ENCODE assay signal across 1 cellular context in the genomic region with DNA sequence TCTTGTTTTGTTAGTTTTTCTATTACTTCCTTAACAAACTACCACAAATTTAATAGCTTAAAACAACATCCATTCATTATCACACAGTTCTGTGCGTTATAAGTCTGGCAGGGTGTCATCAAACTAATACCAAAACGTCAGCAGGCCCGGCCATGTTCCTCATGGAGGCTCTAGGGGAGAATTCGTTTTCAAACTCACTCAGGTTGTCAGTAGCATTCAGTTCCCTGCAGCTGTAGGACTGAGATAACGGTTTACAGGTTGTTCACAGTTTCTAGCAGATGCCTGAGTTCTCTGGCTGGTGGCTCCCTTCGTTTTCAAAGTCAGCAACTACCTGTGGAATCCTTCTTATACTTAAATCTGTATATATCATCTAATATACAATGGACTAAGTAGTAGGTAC.
TF ChIP-seq lines count a peak whose summit lies in the region.

No MANE protein-coding gene starts in this region.

TF ChIP-seq in K562, 482 proteins besides CTCF, POLR2A, EP300 and RAD21 (continued from another document and continues in another):
- TF ChIP-seq, protein P1, sequence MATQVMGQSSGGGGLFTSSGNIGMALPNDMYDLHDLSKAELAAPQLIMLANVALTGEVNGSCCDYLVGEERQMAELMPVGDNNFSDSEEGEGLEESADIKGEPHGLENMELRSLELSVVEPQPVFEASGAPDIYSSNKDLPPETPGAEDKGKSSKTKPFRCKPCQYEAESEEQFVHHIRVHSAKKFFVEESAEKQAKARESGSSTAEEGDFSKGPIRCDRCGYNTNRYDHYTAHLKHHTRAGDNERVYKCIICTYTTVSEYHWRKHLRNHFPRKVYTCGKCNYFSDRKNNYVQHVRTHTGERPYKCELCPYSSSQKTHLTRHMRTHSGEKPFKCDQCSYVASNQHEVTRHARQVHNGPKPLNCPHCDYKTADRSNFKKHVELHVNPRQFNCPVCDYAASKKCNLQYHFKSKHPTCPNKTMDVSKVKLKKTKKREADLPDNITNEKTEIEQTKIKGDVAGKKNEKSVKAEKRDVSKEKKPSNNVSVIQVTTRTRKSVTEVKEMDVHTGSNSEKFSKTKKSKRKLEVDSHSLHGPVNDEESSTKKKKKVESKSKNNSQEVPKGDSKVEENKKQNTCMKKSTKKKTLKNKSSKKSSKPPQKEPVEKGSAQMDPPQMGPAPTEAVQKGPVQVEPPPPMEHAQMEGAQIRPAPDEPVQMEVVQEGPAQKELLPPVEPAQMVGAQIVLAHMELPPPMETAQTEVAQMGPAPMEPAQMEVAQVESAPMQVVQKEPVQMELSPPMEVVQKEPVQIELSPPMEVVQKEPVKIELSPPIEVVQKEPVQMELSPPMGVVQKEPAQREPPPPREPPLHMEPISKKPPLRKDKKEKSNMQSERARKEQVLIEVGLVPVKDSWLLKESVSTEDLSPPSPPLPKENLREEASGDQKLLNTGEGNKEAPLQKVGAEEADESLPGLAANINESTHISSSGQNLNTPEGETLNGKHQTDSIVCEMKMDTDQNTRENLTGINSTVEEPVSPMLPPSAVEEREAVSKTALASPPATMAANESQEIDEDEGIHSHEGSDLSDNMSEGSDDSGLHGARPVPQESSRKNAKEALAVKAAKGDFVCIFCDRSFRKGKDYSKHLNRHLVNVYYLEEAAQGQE (CRISPR knock-in tag; IDR thresholded peaks at IDR 0.05; ENCODE audit: low read depth), result no peak
- TF ChIP-seq, protein P2, sequence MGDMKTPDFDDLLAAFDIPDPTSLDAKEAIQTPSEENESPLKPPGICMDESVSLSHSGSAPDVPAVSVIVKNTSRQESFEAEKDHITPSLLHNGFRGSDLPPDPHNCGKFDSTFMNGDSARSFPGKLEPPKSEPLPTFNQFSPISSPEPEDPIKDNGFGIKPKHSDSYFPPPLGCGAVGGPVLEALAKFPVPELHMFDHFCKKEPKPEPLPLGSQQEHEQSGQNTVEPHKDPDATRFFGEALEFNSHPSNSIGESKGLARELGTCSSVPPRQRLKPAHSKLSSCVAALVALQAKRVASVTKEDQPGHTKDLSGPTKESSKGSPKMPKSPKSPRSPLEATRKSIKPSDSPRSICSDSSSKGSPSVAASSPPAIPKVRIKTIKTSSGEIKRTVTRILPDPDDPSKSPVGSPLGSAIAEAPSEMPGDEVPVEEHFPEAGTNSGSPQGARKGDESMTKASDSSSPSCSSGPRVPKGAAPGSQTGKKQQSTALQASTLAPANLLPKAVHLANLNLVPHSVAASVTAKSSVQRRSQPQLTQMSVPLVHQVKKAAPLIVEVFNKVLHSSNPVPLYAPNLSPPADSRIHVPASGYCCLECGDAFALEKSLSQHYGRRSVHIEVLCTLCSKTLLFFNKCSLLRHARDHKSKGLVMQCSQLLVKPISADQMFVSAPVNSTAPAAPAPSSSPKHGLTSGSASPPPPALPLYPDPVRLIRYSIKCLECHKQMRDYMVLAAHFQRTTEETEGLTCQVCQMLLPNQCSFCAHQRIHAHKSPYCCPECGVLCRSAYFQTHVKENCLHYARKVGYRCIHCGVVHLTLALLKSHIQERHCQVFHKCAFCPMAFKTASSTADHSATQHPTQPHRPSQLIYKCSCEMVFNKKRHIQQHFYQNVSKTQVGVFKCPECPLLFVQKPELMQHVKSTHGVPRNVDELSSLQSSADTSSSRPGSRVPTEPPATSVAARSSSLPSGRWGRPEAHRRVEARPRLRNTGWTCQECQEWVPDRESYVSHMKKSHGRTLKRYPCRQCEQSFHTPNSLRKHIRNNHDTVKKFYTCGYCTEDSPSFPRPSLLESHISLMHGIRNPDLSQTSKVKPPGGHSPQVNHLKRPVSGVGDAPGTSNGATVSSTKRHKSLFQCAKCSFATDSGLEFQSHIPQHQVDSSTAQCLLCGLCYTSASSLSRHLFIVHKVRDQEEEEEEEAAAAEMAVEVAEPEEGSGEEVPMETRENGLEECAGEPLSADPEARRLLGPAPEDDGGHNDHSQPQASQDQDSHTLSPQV (IDR thresholded peaks at IDR 0.05), result peak; percentile 71; the same call in 1 of the 2 replicates
- TF ChIP-seq ZNF24 (IDR thresholded peaks at IDR 0.05) (0 out of 2 replicates have a peak, but pooled peaks have one; percentile 38), BHLHE40 (IDR thresholded peaks at IDR 0.05; ENCODE audit: low read length) (peak; percentile 17; the same call in 1 of the 2 replicates), STAT5A (IDR thresholded peaks at IDR 0.05; ENCODE audit: borderline replicate concordance, low read length) (peak; percentile 49; the same call in 1 of the 2 replicates), TAL1 (IDR thresholded peaks at IDR 0.05) (peak; percentile 82), SMAD4 (CRISPR knock-in tag; conservative IDR thresholded peaks at IDR 0.05) (0 out of 2 replicates have a peak, but pooled peaks have one; percentile 13), CREM (IDR thresholded peaks at IDR 0.05; ENCODE audit: low read depth) (peak; percentile 71), CBX3 (IDR thresholded peaks at IDR 0.05; ENCODE audit: borderline replicate concordance in 1 of 2, low read length in 2 of 2) (peak in 1 of 2 experiments; percentile 76; a peak in 1 of 3 replicates), BRD9 (IDR thresholded peaks at IDR 0.05; ENCODE audit: low read depth, partially characterized antibody) (peak; percentile 59), KDM1A (IDR thresholded peaks at IDR 0.05) (peak; percentile 38 to 76; a peak in 3 of 4 replicates), ATF1 (CRISPR knock-in tag; IDR thresholded peaks at IDR 0.05) (no peak), ATF1 (tag; IDR thresholded peaks at IDR 0.05) (peak; percentile 58), NCOR1 (IDR thresholded peaks at IDR 0.05) (peak; percentile 48; the same call in 1 of the 2 replicates), HSF4 (CRISPR knock-in tag; IDR thresholded peaks at IDR 0.05; ENCODE audit: borderline replicate concordance) (no peak), ZSCAN29 (IDR thresholded peaks at IDR 0.05) (peak; percentile 99), TAF9B (IDR thresholded peaks at IDR 0.05; ENCODE audit: partially characterized antibody) (peak; percentile 10), ARNT (IDR thresholded peaks at IDR 0.05) (0 out of 4 replicates have a peak, but pooled peaks of 1 of the 2 experiments have one; percentile 18), RB1 (IDR thresholded peaks at IDR 0.05; ENCODE audit: low read depth) (no peak), MYBL2 (IDR thresholded peaks at IDR 0.05; ENCODE audit: low read depth) (peak; percentile 35; the same call in 1 of the 2 replicates), MYBL2 (CRISPR knock-in tag; IDR thresholded peaks at IDR 0.05; ENCODE audit: borderline replicate concordance) (no peak), EGR1 (conservative IDR thresholded peaks at IDR 0.05) (no peak; the same call in 1 of the 2 replicates), SMARCA4 (IDR thresholded peaks at IDR 0.05) (peak; percentile 80), SMARCB1 (IDR thresholded peaks at IDR 0.05; ENCODE audit: insufficient read length, low read depth) (peak; percentile 50), MECOM (CRISPR knock-in tag; IDR thresholded peaks at IDR 0.05) (no peak), NUFIP1 (IDR thresholded peaks at IDR 0.05; ENCODE audit: partially characterized antibody) (peak; percentile 31), MEIS2 (IDR thresholded peaks at IDR 0.05; ENCODE audit: partially characterized antibody) (peak; percentile 81), ZNF384 (IDR thresholded peaks at IDR 0.05; ENCODE audit: low read depth, low read length) (0 out of 2 replicates have a peak, but pooled peaks have one; percentile 36), DPF2 (IDR thresholded peaks at IDR 0.05) (peak; percentile 88), HDAC1 (IDR thresholded peaks at IDR 0.05) (peak in 1 of 2 experiments; percentile 48; a peak in 2 of 4 replicates), RCOR1 (IDR thresholded peaks at IDR 0.05; ENCODE audit: borderline replicate concordance in 1 of 2, low read depth in 2 of 2, low read length in 2 of 2) (peak in 1 of 2 experiments; percentile 74; a peak in 1 of 4 replicates)
- TF ChIP-seq, protein P3, sequence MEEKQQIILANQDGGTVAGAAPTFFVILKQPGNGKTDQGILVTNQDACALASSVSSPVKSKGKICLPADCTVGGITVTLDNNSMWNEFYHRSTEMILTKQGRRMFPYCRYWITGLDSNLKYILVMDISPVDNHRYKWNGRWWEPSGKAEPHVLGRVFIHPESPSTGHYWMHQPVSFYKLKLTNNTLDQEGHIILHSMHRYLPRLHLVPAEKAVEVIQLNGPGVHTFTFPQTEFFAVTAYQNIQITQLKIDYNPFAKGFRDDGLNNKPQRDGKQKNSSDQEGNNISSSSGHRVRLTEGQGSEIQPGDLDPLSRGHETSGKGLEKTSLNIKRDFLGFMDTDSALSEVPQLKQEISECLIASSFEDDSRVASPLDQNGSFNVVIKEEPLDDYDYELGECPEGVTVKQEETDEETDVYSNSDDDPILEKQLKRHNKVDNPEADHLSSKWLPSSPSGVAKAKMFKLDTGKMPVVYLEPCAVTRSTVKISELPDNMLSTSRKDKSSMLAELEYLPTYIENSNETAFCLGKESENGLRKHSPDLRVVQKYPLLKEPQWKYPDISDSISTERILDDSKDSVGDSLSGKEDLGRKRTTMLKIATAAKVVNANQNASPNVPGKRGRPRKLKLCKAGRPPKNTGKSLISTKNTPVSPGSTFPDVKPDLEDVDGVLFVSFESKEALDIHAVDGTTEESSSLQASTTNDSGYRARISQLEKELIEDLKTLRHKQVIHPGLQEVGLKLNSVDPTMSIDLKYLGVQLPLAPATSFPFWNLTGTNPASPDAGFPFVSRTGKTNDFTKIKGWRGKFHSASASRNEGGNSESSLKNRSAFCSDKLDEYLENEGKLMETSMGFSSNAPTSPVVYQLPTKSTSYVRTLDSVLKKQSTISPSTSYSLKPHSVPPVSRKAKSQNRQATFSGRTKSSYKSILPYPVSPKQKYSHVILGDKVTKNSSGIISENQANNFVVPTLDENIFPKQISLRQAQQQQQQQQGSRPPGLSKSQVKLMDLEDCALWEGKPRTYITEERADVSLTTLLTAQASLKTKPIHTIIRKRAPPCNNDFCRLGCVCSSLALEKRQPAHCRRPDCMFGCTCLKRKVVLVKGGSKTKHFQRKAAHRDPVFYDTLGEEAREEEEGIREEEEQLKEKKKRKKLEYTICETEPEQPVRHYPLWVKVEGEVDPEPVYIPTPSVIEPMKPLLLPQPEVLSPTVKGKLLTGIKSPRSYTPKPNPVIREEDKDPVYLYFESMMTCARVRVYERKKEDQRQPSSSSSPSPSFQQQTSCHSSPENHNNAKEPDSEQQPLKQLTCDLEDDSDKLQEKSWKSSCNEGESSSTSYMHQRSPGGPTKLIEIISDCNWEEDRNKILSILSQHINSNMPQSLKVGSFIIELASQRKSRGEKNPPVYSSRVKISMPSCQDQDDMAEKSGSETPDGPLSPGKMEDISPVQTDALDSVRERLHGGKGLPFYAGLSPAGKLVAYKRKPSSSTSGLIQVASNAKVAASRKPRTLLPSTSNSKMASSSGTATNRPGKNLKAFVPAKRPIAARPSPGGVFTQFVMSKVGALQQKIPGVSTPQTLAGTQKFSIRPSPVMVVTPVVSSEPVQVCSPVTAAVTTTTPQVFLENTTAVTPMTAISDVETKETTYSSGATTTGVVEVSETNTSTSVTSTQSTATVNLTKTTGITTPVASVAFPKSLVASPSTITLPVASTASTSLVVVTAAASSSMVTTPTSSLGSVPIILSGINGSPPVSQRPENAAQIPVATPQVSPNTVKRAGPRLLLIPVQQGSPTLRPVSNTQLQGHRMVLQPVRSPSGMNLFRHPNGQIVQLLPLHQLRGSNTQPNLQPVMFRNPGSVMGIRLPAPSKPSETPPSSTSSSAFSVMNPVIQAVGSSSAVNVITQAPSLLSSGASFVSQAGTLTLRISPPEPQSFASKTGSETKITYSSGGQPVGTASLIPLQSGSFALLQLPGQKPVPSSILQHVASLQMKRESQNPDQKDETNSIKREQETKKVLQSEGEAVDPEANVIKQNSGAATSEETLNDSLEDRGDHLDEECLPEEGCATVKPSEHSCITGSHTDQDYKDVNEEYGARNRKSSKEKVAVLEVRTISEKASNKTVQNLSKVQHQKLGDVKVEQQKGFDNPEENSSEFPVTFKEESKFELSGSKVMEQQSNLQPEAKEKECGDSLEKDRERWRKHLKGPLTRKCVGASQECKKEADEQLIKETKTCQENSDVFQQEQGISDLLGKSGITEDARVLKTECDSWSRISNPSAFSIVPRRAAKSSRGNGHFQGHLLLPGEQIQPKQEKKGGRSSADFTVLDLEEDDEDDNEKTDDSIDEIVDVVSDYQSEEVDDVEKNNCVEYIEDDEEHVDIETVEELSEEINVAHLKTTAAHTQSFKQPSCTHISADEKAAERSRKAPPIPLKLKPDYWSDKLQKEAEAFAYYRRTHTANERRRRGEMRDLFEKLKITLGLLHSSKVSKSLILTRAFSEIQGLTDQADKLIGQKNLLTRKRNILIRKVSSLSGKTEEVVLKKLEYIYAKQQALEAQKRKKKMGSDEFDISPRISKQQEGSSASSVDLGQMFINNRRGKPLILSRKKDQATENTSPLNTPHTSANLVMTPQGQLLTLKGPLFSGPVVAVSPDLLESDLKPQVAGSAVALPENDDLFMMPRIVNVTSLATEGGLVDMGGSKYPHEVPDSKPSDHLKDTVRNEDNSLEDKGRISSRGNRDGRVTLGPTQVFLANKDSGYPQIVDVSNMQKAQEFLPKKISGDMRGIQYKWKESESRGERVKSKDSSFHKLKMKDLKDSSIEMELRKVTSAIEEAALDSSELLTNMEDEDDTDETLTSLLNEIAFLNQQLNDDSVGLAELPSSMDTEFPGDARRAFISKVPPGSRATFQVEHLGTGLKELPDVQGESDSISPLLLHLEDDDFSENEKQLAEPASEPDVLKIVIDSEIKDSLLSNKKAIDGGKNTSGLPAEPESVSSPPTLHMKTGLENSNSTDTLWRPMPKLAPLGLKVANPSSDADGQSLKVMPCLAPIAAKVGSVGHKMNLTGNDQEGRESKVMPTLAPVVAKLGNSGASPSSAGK (IDR thresholded peaks at IDR 0.05), result 0 out of 2 replicates have a peak, but pooled peaks have one; percentile 28
- TF ChIP-seq, protein P4, sequence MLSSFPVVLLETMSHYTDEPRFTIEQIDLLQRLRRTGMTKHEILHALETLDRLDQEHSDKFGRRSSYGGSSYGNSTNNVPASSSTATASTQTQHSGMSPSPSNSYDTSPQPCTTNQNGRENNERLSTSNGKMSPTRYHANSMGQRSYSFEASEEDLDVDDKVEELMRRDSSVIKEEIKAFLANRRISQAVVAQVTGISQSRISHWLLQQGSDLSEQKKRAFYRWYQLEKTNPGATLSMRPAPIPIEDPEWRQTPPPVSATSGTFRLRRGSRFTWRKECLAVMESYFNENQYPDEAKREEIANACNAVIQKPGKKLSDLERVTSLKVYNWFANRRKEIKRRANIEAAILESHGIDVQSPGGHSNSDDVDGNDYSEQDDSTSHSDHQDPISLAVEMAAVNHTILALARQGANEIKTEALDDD (IDR thresholded peaks at IDR 0.05), result peak; percentile 91
- TF ChIP-seq, protein P5, sequence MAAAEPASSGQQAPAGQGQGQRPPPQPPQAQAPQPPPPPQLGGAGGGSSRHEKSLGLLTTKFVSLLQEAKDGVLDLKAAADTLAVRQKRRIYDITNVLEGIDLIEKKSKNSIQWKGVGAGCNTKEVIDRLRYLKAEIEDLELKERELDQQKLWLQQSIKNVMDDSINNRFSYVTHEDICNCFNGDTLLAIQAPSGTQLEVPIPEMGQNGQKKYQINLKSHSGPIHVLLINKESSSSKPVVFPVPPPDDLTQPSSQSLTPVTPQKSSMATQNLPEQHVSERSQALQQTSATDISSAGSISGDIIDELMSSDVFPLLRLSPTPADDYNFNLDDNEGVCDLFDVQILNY (CRISPR knock-in tag; IDR thresholded peaks at IDR 0.05), result no peak
- TF ChIP-seq, protein P6, sequence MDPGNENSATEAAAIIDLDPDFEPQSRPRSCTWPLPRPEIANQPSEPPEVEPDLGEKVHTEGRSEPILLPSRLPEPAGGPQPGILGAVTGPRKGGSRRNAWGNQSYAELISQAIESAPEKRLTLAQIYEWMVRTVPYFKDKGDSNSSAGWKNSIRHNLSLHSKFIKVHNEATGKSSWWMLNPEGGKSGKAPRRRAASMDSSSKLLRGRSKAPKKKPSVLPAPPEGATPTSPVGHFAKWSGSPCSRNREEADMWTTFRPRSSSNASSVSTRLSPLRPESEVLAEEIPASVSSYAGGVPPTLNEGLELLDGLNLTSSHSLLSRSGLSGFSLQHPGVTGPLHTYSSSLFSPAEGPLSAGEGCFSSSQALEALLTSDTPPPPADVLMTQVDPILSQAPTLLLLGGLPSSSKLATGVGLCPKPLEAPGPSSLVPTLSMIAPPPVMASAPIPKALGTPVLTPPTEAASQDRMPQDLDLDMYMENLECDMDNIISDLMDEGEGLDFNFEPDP (CRISPR knock-in tag; IDR thresholded peaks at IDR 0.05), result no peak
